ENCODE assay signal across 28 cellular contexts in the genomic region with DNA sequence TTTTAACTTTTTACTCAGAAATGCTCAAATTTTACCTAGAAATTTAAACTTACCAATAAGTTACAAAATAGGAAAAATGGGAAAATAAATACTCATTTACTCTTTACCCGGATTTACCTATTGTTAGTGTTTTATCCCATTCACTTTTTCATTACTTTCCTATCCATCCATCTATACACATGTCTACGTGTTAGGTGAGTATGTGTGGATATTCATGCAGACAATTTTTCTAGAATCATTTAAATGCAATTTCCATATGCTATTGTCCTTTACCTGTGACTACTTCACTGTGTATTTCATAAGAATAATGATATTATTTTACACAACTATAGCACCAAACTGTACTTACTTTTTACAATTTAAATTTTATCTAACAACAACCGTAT.
"Had no signal": no experiment of that assay in that cellular context is flagged by ENCODE, and none has a peak within 500 bp of the region (broad histone marks: within the 10 kb centered on the region; RNA-seq: fewer than 3 reads in every experiment).

No MANE protein-coding gene starts in this region.

- H3K4me1 ChIP-seq: colonic mucosa, esophagus muscularis mucosa, esophagus squamous epithelium, foreskin keratinocyte, gastrocnemius medialis, gastroesophageal sphincter, heart left ventricle, heart right ventricle had no signal

- H3K4me3 ChIP-seq: colonic mucosa, coronary artery, dorsolateral prefrontal cortex, esophagus muscularis mucosa, esophagus squamous epithelium, gastrocnemius medialis, gastroesophageal sphincter, heart left ventricle, heart right ventricle, hepatocyte had no signal

- DNase-seq: colonic mucosa; cortex of kidney; dermis blood vessel endothelial cell; dorsolateral prefrontal cortex; effector CD4-positive, alpha-beta T cell; effector CD8-positive, alpha-beta T cell; effector memory CD4-positive, alpha-beta T cell; effector memory CD8-positive, alpha-beta T cell; erythroblast; esophagus squamous epithelium; foreskin fibroblast; foreskin keratinocyte; foreskin melanocyte; gastrocnemius medialis; glutamatergic neuron; head of caudate nucleus; heart left ventricle; heart right ventricle had no signal

- ATAC-seq: effector memory CD8-positive, alpha-beta T cell; esophagus mucosa; foreskin keratinocyte; gastrocnemius medialis; gastroesophageal sphincter; heart left ventricle; heart right ventricle had no signal

- FAIRE-seq: colon, endometrium, endothelial cell of umbilical vein, frontal cortex had no signal

- H3K79me2 ChIP-seq: hepatocyte had no signal

- H3K4me2 ChIP-seq: hepatocyte had no signal

- H3K36me3 ChIP-seq: colonic mucosa, esophagus muscularis mucosa, esophagus squamous epithelium, gastrocnemius medialis, gastroesophageal sphincter, heart left ventricle, heart right ventricle had no signal

- H3K27me3 ChIP-seq: colonic mucosa, dorsolateral prefrontal cortex, esophagus muscularis mucosa, esophagus squamous epithelium, foreskin keratinocyte, gastrocnemius medialis, gastroesophageal sphincter, heart left ventricle, heart right ventricle, hepatocyte had no signal

- H2AFZ ChIP-seq: hepatocyte had no signal

- H3K27ac ChIP-seq: colonic mucosa, coronary artery, dorsolateral prefrontal cortex, epithelial cell of prostate, esophagus muscularis mucosa, esophagus squamous epithelium, foreskin keratinocyte, gastrocnemius medialis, gastroesophageal sphincter, heart left ventricle, heart right ventricle, hepatocyte had no signal

- H3K9me3 ChIP-seq: colonic mucosa, esophagus muscularis mucosa, esophagus squamous epithelium, gastrocnemius medialis, gastroesophageal sphincter, heart left ventricle, heart right ventricle had no signal
